In the genomic region with DNA sequence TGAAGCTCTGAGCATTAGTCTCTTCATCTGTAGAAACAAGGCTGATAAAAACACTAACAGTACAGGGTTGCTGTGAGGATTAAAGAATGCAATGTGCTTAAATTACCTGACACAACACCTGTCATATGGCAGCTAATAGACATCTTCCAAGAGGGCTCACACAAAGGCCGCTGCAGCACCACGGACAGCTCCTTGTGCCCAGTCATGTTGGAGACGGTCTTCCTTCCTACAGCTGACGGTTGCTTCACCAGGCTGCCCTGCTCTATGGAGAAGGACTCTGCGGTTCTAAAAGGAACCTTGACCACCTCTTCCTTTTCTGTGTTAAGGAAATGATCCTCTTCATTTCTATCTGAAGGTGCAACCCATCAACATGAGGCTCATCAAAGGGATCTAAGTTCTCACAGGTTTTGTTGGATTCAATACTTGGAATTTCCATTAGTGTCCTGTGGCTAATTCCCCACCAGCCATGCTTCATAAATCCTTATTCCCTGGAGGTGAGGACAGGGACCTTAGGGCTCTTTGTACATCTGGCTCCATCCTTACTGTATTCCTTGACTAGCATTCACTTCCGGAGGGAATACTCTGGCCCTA, we compare ENCODE assay signal across 9 cellular contexts.
DNase-seq lines count a peak whose midpoint lies in the region; ATAC-seq, FAIRE-seq and TF ChIP-seq lines count a peak whose summit lies in the region.
"Had no signal": no experiment of that assay in that cellular context is flagged by ENCODE, and none has a peak within 500 bp of the region (broad histone marks: within the 10 kb centered on the region; RNA-seq: fewer than 3 reads in every experiment).

No MANE protein-coding gene starts in this region.

- intact Hi-C loops in OCI-LY7 (cut with micrococcal nuclease; ENCODE audit: unreplicated experiment) (no loop called here), GM12878 (cut with micrococcal nuclease; ENCODE audit: unreplicated experiment) (no loop called here)

- 17% methylated on average over 6 of the region's 6 CpGs for WGBS in GM12878 (ENCODE audit: insufficient coverage, insufficient replicate concordance, low lambda C conversion rate, missing lambda C conversion rate)
- no CpG with 5 or more reads among the region's 6 CpGs for WGBS in mesendoderm (ENCODE audit: extremely low coverage, insufficient coverage, low lambda C conversion rate)

- H2AFZ ChIP-seq in OCI-LY7 (ENCODE audit: low read length) (no peak overlapping the region), GM12878 (ENCODE audit: control insufficient read depth, low read depth, low read length) (no peak overlapping the region)
- H2AFZ ChIP-seq: parathyroid adenoma had no signal

- no peak overlapping the region for H2BK120ac ChIP-seq in mesendoderm (ENCODE audit: low read depth, low read length)

- H3K79me2 ChIP-seq in OCI-LY7 (ENCODE audit: insufficient read depth, low read depth, low read length) = no peaks in the 10 kb centered on the region
- no peaks in the 10 kb centered on the region for H3K79me2 ChIP-seq in GM12878 (ENCODE audit: control insufficient read depth, insufficient read depth, low read length)
- no peaks in the 10 kb centered on the region for H3K79me2 ChIP-seq in mesendoderm (ENCODE audit: control insufficient read depth, insufficient read depth, low read length)
- H3K79me2 ChIP-seq: parathyroid adenoma had no signal

- H3K36me3 ChIP-seq in OCI-LY7 (ENCODE audit: insufficient read depth, low read length) = no peaks in the 10 kb centered on the region
- no peaks in the 10 kb centered on the region for H3K36me3 ChIP-seq in GM12878 (ENCODE audit: control insufficient read depth in 2 of 2, insufficient read depth in 2 of 2, low read length in 1 of 2)
- no peaks in the 10 kb centered on the region for H3K36me3 ChIP-seq in mesendoderm (ENCODE audit: control insufficient read depth, insufficient read depth, low read length)

- no peak overlapping the region for H2AK5ac ChIP-seq in mesendoderm (ENCODE audit: low read length)

- H4K8ac ChIP-seq in mesendoderm (ENCODE audit: low read depth, low read length) = no peak overlapping the region

- FAIRE-seq in GM19239 (lab: Jason Lieb, UNC) = no peak
- no peak for FAIRE-seq in GM12878 (lab: Jason Lieb, UNC)

- H3K27ac ChIP-seq in OCI-LY7 (ENCODE audit: low read depth, low read length, poor library complexity, severe bottlenecking) (no peak overlapping the region), GM12878 (ENCODE audit: control insufficient read depth, insufficient read depth) (no peak overlapping the region), mesendoderm (ENCODE audit: low read depth, low read length) (no peak overlapping the region)
- H3K27ac ChIP-seq: parathyroid adenoma had no signal

- BruUV-seq in OCI-LY7 (replicated peaks; lab: Mats Ljungman, UMichigan) (no TSS peak), GM12878 (replicated peaks; lab: Mats Ljungman, UMichigan) (no TSS peak)

- no peaks in the 10 kb centered on the region for H3K9me3 ChIP-seq in OCI-LY7 (ENCODE audit: low read length)
- no peaks in the 10 kb centered on the region for H3K9me3 ChIP-seq in GM12878 (replicated peaks; ENCODE audit: control insufficient read depth, insufficient read depth, low read length)

- no peak overlapping the region for H2BK15ac ChIP-seq in mesendoderm (replicated peaks; ENCODE audit: low read depth)

- no peak overlapping the region for H4K5ac ChIP-seq in mesendoderm (ENCODE audit: low read length)

- TF ChIP-seq CTCF in OCI-LY7 (conservative IDR thresholded peaks at IDR 0.05; ENCODE audit: low read length) = no peak
- no peak for TF ChIP-seq CTCF in GM12878 (IDR thresholded peaks at IDR 0.05 in 2 of 3, conservative IDR thresholded peaks at IDR 0.05 in 1 of 3; ENCODE audit: control insufficient read depth in 2 of 3, extremely low read depth in 1 of 3, insufficient read depth in 1 of 3, low read depth in 3 of 3, low read length in 3 of 3)

- RAD21 ChIA-PET in GM12878 (lab: Charles Lee; ENCODE audit: unreplicated experiment) = no interaction called here

- no peaks in the 10 kb centered on the region for H3K79me1 ChIP-seq in mesendoderm (ENCODE audit: low read length)

- H3K9me2 ChIP-seq in OCI-LY7 (ENCODE audit: insufficient read depth, low read length) = no peaks in the 10 kb centered on the region

- no peak overlapping the region for H3K18ac ChIP-seq in mesendoderm (ENCODE audit: low read length)

- H3K4me3 ChIP-seq in OCI-LY7 (ENCODE audit: low read depth, low read length, poor library complexity, severe bottlenecking) = no peak overlapping the region
- H3K4me3 ChIP-seq in GM12878 = no peak overlapping the region
- H3K4me3 ChIP-seq in mesendoderm (ENCODE audit: low read length) = no peak overlapping the region

- H3K4ac ChIP-seq in mesendoderm (ENCODE audit: low read depth, low read length) = no peak overlapping the region

- CTCF ChIA-PET in OCI-LY7 (lab: Charles Lee; ENCODE audit: unreplicated experiment) = no interaction called here
- CTCF ChIA-PET in GM12878 (lab: Yijun Ruan, JAX) = no interaction called here

- H3K9ac ChIP-seq in GM12878 (ENCODE audit: control insufficient read depth, insufficient read depth, low read length) = no peak overlapping the region
- H3K9ac ChIP-seq in mesendoderm (ENCODE audit: low read length) = no peak overlapping the region
- H3K9ac ChIP-seq: parathyroid adenoma had no signal

- H3K23ac ChIP-seq in mesendoderm (ENCODE audit: low read length) = no peak overlapping the region

- no peak overlapping the region for H2BK5ac ChIP-seq in mesendoderm (ENCODE audit: low read length)

- no peak for TF ChIP-seq EP300 in GM12878 (IDR thresholded peaks at IDR 0.05; ENCODE audit: borderline replicate concordance in 1 of 2, control insufficient read depth in 1 of 2, low read depth in 2 of 2, low read length in 2 of 2)

- no peak for TF ChIP-seq POLR2A in GM12878 (IDR thresholded peaks at IDR 0.05; ENCODE audit: low read depth, low read length)

- H3K4me2 ChIP-seq in OCI-LY7 (ENCODE audit: low read length) (no peak overlapping the region), GM12878 (ENCODE audit: control insufficient read depth, insufficient read depth) (no peak overlapping the region), mesendoderm (ENCODE audit: low read length) (no peak overlapping the region)

- in situ Hi-C loops in GM12878 (cut with MboI) = no loop called here

- no peak overlapping the region for H3K56ac ChIP-seq in mesendoderm (ENCODE audit: low read length)

- SMC1A ChIA-PET in GM12878 (lab: Charles Lee; ENCODE audit: uncharacterized antibody, unreplicated experiment) = no interaction called here

- DNase-seq in GM19239 (ENCODE audit: insufficient read length, low spot score) = peak; percentile 8
- peak; percentile 33 for DNase-seq in OCI-LY7 (ENCODE audit: low spot score)
- DNase-seq in GM12878 (ENCODE audit: low read depth, low spot score) = no peak
- DNase-seq in mesendoderm = peak; percentile 83
- DNase-seq in effector CD8-positive, alpha-beta T cell (lab: John Stamatoyannopoulos, UW) = no peak
- no peak for DNase-seq in putamen (ENCODE audit: low spot score)
- no peak for DNase-seq in D341Med (ENCODE audit: low spot score)
- DNase-seq in SW 1271 (lab: John Stamatoyannopoulos, UW) = no peak

- H3K4me1 ChIP-seq in OCI-LY7 (ENCODE audit: insufficient read depth, low read length, poor library complexity, severe bottlenecking) (no peaks in the 10 kb centered on the region), GM12878 (ENCODE audit: control insufficient read depth, insufficient read depth, low read length) (no peaks in the 10 kb centered on the region), mesendoderm (ENCODE audit: control insufficient read depth, low read depth, low read length) (no peaks in the 10 kb centered on the region)
- H3K4me1 ChIP-seq: parathyroid adenoma had no signal

- H4K20me1 ChIP-seq in OCI-LY7 (ENCODE audit: insufficient read depth, low read length) (no peaks in the 10 kb centered on the region), GM12878 (ENCODE audit: control insufficient read depth, insufficient read depth) (no peaks in the 10 kb centered on the region; the same call in 1 of the 2 replicates)

- 0 out of 3 replicates have a peak, but pooled peaks have one; percentile 31 for ATAC-seq in GM12878

- POLR2A ChIA-PET in OCI-LY7 (lab: Charles Lee) (no interaction called here), GM12878 (lab: Charles Lee) (no interaction called here)

- TF ChIP-seq RAD21 in GM12878 (IDR thresholded peaks at IDR 0.05; ENCODE audit: insufficient read depth, low read depth, low read length) = no peak

- H3K27me3 ChIP-seq in GM12878 (replicated peaks in 1 of 2; ENCODE audit: control insufficient read depth in 2 of 2, insufficient read depth in 2 of 2, low read length in 1 of 2) (no peaks in the 10 kb centered on the region), mesendoderm (ENCODE audit: insufficient read depth, low read length, poor library complexity) (no peaks in the 10 kb centered on the region)

TF ChIP-seq in GM12878, 131 proteins besides CTCF, POLR2A, EP300 and RAD21 (continues in another document):
- TF ChIP-seq, protein P1, sequence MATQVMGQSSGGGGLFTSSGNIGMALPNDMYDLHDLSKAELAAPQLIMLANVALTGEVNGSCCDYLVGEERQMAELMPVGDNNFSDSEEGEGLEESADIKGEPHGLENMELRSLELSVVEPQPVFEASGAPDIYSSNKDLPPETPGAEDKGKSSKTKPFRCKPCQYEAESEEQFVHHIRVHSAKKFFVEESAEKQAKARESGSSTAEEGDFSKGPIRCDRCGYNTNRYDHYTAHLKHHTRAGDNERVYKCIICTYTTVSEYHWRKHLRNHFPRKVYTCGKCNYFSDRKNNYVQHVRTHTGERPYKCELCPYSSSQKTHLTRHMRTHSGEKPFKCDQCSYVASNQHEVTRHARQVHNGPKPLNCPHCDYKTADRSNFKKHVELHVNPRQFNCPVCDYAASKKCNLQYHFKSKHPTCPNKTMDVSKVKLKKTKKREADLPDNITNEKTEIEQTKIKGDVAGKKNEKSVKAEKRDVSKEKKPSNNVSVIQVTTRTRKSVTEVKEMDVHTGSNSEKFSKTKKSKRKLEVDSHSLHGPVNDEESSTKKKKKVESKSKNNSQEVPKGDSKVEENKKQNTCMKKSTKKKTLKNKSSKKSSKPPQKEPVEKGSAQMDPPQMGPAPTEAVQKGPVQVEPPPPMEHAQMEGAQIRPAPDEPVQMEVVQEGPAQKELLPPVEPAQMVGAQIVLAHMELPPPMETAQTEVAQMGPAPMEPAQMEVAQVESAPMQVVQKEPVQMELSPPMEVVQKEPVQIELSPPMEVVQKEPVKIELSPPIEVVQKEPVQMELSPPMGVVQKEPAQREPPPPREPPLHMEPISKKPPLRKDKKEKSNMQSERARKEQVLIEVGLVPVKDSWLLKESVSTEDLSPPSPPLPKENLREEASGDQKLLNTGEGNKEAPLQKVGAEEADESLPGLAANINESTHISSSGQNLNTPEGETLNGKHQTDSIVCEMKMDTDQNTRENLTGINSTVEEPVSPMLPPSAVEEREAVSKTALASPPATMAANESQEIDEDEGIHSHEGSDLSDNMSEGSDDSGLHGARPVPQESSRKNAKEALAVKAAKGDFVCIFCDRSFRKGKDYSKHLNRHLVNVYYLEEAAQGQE (IDR thresholded peaks at IDR 0.05; ENCODE audit: low read depth, low read length) = peak; percentile 93

Comparison
In these comparisons a context has a peak if more than half of its experiments do, and no peak if none do; other contexts are left out.
1. DNase-seq: peak in GM19239 (single experiment), OCI-LY7 (single experiment) and mesendoderm (single experiment); none in GM12878 (single experiment), effector CD8-positive, alpha-beta T cell (single experiment), putamen (single experiment), D341Med (single experiment) and SW 1271 (0 of 2).